ENCODE assay signal across 24 cellular contexts in genomic region chr1:56329970-56330369, GRCh38.
A peak's percentile ranks its signal among the peaks of the same experiment; 100 is the strongest.
DNase-seq lines count a peak whose midpoint lies in the region; ATAC-seq and TF ChIP-seq lines count a peak whose summit lies in the region.
"Had no signal": no experiment of that assay in that cellular context is flagged by ENCODE, and none has a peak within 500 bp of the region (broad histone marks: within the 10 kb centered on the region; RNA-seq: fewer than 3 reads in every experiment).

No MANE protein-coding gene starts in this region.

- no peak for ATAC-seq in stimulated activated effector memory CD8-positive, alpha-beta T cell treated with anti-CD3 and anti-CD28 coated beads, Interleukin-12 subunit alpha, Interleukin-12 subunit beta, amount 100 ng/mL, for 72 hours
- ATAC-seq: GM23338, natural killer cell had no signal

- no peak overlapping the region for H3K27ac Mint-ChIP-seq in stimulated activated effector memory CD8-positive, alpha-beta T cell treated with anti-CD3 and anti-CD28 coated beads, Interleukin-12 subunit alpha, Interleukin-12 subunit beta, amount 100 ng/mL, for 72 hours
- no peak overlapping the region for H3K27ac Mint-ChIP-seq in Caco-2 (ENCODE audit: unreplicated experiment)
- H3K27ac Mint-ChIP-seq: GM23338, natural killer cell had no signal

- no peak overlapping the region for H3K9ac ChIP-seq in smooth muscle cell (ENCODE audit: low read depth)
- H3K9ac ChIP-seq: parathyroid adenoma had no signal

- WGBS in smooth muscle cell (ENCODE audit: low lambda C conversion rate) = 70% methylated on average over 1 of the region's 1 CpG

- peaks cover 8% of the 10 kb centered on the region for H3K4me1 ChIP-seq in smooth muscle cell (ENCODE audit: low read depth)
- H3K4me1 ChIP-seq in Caco-2 = peaks cover 28% of the 10 kb centered on the region; the same call in 1 of the 2 replicates
- H3K4me1 ChIP-seq: BE2C, parathyroid adenoma, upper lobe of left lung had no signal

- POLR2A ChIA-PET in Caco-2 (lab: Charles Lee) = no interaction called here

- H3K4me3 Mint-ChIP-seq in stimulated activated effector memory CD8-positive, alpha-beta T cell treated with anti-CD3 and anti-CD28 coated beads, Interleukin-12 subunit alpha, Interleukin-12 subunit beta, amount 100 ng/mL, for 72 hours = no peak overlapping the region
- H3K4me3 Mint-ChIP-seq in Caco-2 (ENCODE audit: unreplicated experiment) = no peak overlapping the region
- H3K4me3 Mint-ChIP-seq: GM23338, natural killer cell had no signal

- CTCF ChIA-PET in Caco-2 (lab: Charles Lee) = no interaction called here

- H4K20me1 ChIP-seq in smooth muscle cell (ENCODE audit: low read depth) = no peaks in the 10 kb centered on the region

- H3K4me3 ChIP-seq in WERI-Rb-1 (ENCODE audit: low read depth, low read length) = no peak overlapping the region
- no peak overlapping the region for H3K4me3 ChIP-seq in fibroblast of pulmonary artery (replicated peaks; ENCODE audit: low read depth, low read length)
- H3K4me3 ChIP-seq in smooth muscle cell = no peak overlapping the region
- no peak overlapping the region for H3K4me3 ChIP-seq in Caco-2 (ENCODE audit: low read depth, low read length)
- H3K4me3 ChIP-seq: GM23338, stomach, upper lobe of left lung had no signal

- no peaks in the 10 kb centered on the region for H3K4me1 Mint-ChIP-seq in stimulated activated effector memory CD8-positive, alpha-beta T cell treated with anti-CD3 and anti-CD28 coated beads, Interleukin-12 subunit alpha, Interleukin-12 subunit beta, amount 100 ng/mL, for 72 hours
- peaks cover 11% of the 10 kb centered on the region for H3K4me1 Mint-ChIP-seq in Caco-2 (ENCODE audit: low read depth, unreplicated experiment)
- H3K4me1 Mint-ChIP-seq: natural killer cell had no signal

- H3K36me3 ChIP-seq in WERI-Rb-1 (no peaks in the 10 kb centered on the region), smooth muscle cell (ENCODE audit: low read depth) (no peaks in the 10 kb centered on the region), Caco-2 (ENCODE audit: control insufficient read depth, insufficient read depth, low read length) (no peaks in the 10 kb centered on the region)
- H3K36me3 ChIP-seq: BE2C, stomach, upper lobe of left lung had no signal

- no peaks in the 10 kb centered on the region for H3K36me3 Mint-ChIP-seq in stimulated activated effector memory CD8-positive, alpha-beta T cell treated with anti-CD3 and anti-CD28 coated beads, Interleukin-12 subunit alpha, Interleukin-12 subunit beta, amount 100 ng/mL, for 72 hours
- H3K36me3 Mint-ChIP-seq in Caco-2 (ENCODE audit: insufficient read depth, unreplicated experiment) = no peaks in the 10 kb centered on the region
- H3K36me3 Mint-ChIP-seq: natural killer cell had no signal

- H3F3A ChIP-seq in smooth muscle cell (ENCODE audit: low read depth) = peaks cover 15% of the 10 kb centered on the region

- H3K9me3 ChIP-seq in WERI-Rb-1 (ENCODE audit: severe bottlenecking) (no peaks in the 10 kb centered on the region), smooth muscle cell (replicated peaks; ENCODE audit: low read depth) (no peaks in the 10 kb centered on the region), Caco-2 (no peaks in the 10 kb centered on the region)
- H3K9me3 ChIP-seq: BE2C, stomach, upper lobe of left lung had no signal

- no peak overlapping the region for H2AFZ ChIP-seq in smooth muscle cell (ENCODE audit: low read depth)
- H2AFZ ChIP-seq: GM23338, parathyroid adenoma had no signal

- H3K9me3 Mint-ChIP-seq in stimulated activated effector memory CD8-positive, alpha-beta T cell treated with anti-CD3 and anti-CD28 coated beads, Interleukin-12 subunit alpha, Interleukin-12 subunit beta, amount 100 ng/mL, for 72 hours = peaks cover 5% of the 10 kb centered on the region
- no peaks in the 10 kb centered on the region for H3K9me3 Mint-ChIP-seq in Caco-2 (ENCODE audit: unreplicated experiment)
- H3K9me3 Mint-ChIP-seq: GM23338 had no signal

- intact Hi-C loops in Caco-2 (cut with micrococcal nuclease; ENCODE audit: unreplicated experiment) = no loop called here

- H3K79me2 ChIP-seq in smooth muscle cell (ENCODE audit: low read depth) = no peaks in the 10 kb centered on the region
- H3K79me2 ChIP-seq: parathyroid adenoma had no signal

- H3K27ac ChIP-seq in WERI-Rb-1 (no peak overlapping the region), smooth muscle cell (ENCODE audit: low read depth) (no peak overlapping the region)
- H3K27ac ChIP-seq: 22Rv1, parathyroid adenoma, RWPE1, stomach, upper lobe of left lung had no signal

- H3K27me3 ChIP-seq in WERI-Rb-1 (ENCODE audit: insufficient read depth, low read depth, severe bottlenecking) (no peaks in the 10 kb centered on the region), smooth muscle cell (ENCODE audit: low read depth) (no peaks in the 10 kb centered on the region), Caco-2 (replicated peaks; ENCODE audit: control insufficient read depth, insufficient read depth, low read length) (no peaks in the 10 kb centered on the region)
- H3K27me3 ChIP-seq: BE2C, stomach, upper lobe of left lung had no signal

- BruUV-seq in Caco-2 (replicated peaks; lab: Mats Ljungman, UMichigan) = no TSS peak

- H3K27me3 Mint-ChIP-seq in Caco-2 (ENCODE audit: insufficient read depth, unreplicated experiment) = no peaks in the 10 kb centered on the region

- DNase-seq in DMS 273 (lab: John Stamatoyannopoulos, UW; ENCODE audit: unreplicated experiment) (peak; percentile 17), DMS 273 treated with DMSO at 0.1 percent for 48 hours (lab: John Stamatoyannopoulos, UW) (no peak), WERI-Rb-1 (peak; percentile 31), fibroblast of pulmonary artery (ENCODE audit: low read depth) (peak; percentile 26), smooth muscle cell (lab: John Stamatoyannopoulos, UW; ENCODE audit: unreplicated experiment) (no peak), Caco-2 (no peak)
- no peak for DNase-seq in activated CD4-positive, alpha-beta T cell treated with anti-CD3 and anti-CD28 coated beads for 4 hours
- DNase-seq in stimulated activated effector memory CD8-positive, alpha-beta T cell treated with anti-CD3 and anti-CD28 coated beads, Interleukin-12 subunit alpha, Interleukin-12 subunit beta, amount 100 ng/mL, for 72 hours (ENCODE audit: low spot score in 2 of 2) = no peak
- DNase-seq: activated CD4-positive, alpha-beta T cell treated with anti-CD3 and anti-CD28 coated beads, Interleukin-2, amount 50 U/mL, for 4 hours; BE2C; central memory CD4-positive, alpha-beta T cell; effector CD8-positive, alpha-beta T cell; natural killer cell; NCI-H1436 treated with DMSO at 0.1 percent for 48 hours; NCI-H2171 treated with DMSO at 0.1 percent for 48 hours; NCI-H748 treated with DMSO at 0.1 percent for 48 hours; small intestine; stimulated activated CD4-positive, alpha-beta T cell treated with anti-CD3 and anti-CD28 coated beads, Interleukin-4, amount 100 ng/mL, for 1 hour; stomach; upper lobe of left lung had no signal

- H3K4me2 ChIP-seq in smooth muscle cell = peak overlapping the region; percentile 42
- H3K4me2 ChIP-seq: GM23338 had no signal

- TF ChIP-seq CTCF in WERI-Rb-1 (IDR thresholded peaks at IDR 0.05; ENCODE audit: low read depth, low read length) (no peak), fibroblast of pulmonary artery (IDR thresholded peaks at IDR 0.05; ENCODE audit: low read length, missing control alignments) (no peak), smooth muscle cell (IDR thresholded peaks at IDR 0.05; ENCODE audit: borderline replicate concordance, insufficient read depth, poor library complexity, severe bottlenecking) (no peak), Caco-2 (IDR thresholded peaks at IDR 0.05; ENCODE audit: insufficient read depth in 1 of 2, low read depth in 1 of 2, low read length in 1 of 2, severe bottlenecking in 1 of 2, unreplicated experiment in 1 of 2) (no peak)

Comparison
In these comparisons a context has a peak if more than half of its experiments do, and no peak if none do; other contexts are left out.
1. DNase-seq: peak in DMS 273 (single experiment), WERI-Rb-1 (single experiment) and fibroblast of pulmonary artery (single experiment); none in DMS 273 treated with DMSO at 0.1 percent for 48 hours (single experiment), smooth muscle cell (single experiment), activated CD4-positive, alpha-beta T cell treated with anti-CD3 and anti-CD28 coated beads for 4 hours (0 of 2), stimulated activated effector memory CD8-positive, alpha-beta T cell treated with anti-CD3 and anti-CD28 coated beads, Interleukin-12 subunit alpha, Interleukin-12 subunit beta, amount 100 ng/mL, for 72 hours (0 of 2) and Caco-2 (0 of 2).